Comparison of ENCODE assay signal across 8 cellular contexts in genomic region chr13:31424130-31424729, GRCh38.
A peak's percentile ranks its signal among the peaks of the same experiment; 100 is the strongest.
DNase-seq lines count a peak whose midpoint lies in the region; ATAC-seq and FAIRE-seq lines count a peak whose summit lies in the region.

No MANE protein-coding gene starts in this region.

- ATAC-seq in GM19351 (IDR thresholded peaks at IDR 0.05; ENCODE audit: unreplicated experiment) = peak; percentile 98
- ATAC-seq in HG03354 (IDR thresholded peaks at IDR 0.05; ENCODE audit: poor library complexity, severe bottlenecking, unreplicated experiment) = peak; percentile 97

- DNase-seq in COLO829 (ENCODE audit: low spot score) = peak; percentile 86
- DNase-seq in NCI-H524 (lab: John Stamatoyannopoulos, UW) = peak; percentile 54 to 83
- peak; percentile 14 to 15 for DNase-seq in activated CD4-positive, alpha-beta T cell treated with anti-CD3 and anti-CD28 coated beads, Interleukin-2, amount 50 U/mL, for 4 hours
- peak; percentile 47 for DNase-seq in middle frontal gyrus (ENCODE audit: extremely low spot score, low spot score)
- DNase-seq in stimulated activated CD8-positive, alpha-beta memory T cell treated with anti-CD3 and anti-CD28 coated beads, Interleukin-7, amount 100 ng/mL, for 24 hours (ENCODE audit: low read depth) = peak; percentile 20

- peak; percentile 60 for FAIRE-seq in endometrium (lab: Jason Lieb, UNC)

Comparison
In these comparisons a context has a peak if more than half of its experiments do, and no peak if none do; other contexts are left out.
1. Peak in every context shown above with its lines: DNase-seq and ATAC-seq.
2. DNase-seq: peak in every context shown above with its lines; median percentile 86 in COLO829; 68 in NCI-H524; 47 in middle frontal gyrus; 20 in stimulated activated CD8-positive, alpha-beta memory T cell treated with anti-CD3 and anti-CD28 coated beads, Interleukin-7, amount 100 ng/mL, for 24 hours; 14 in activated CD4-positive, alpha-beta T cell treated with anti-CD3 and anti-CD28 coated beads, Interleukin-2, amount 50 U/mL, for 4 hours.